Comparison of ENCODE assay signal across 12 cellular contexts in genomic region chr11:76210920-76211851, GRCh38. TPM values are rescaled to one million over a fixed set of nuclear protein-coding genes. Genes with fewer than 3 reads are reported as not detected.
DNase-seq lines count a peak whose midpoint lies in the region; ATAC-seq and TF ChIP-seq lines count a peak whose summit lies in the region.
"Had no signal": no experiment of that assay in that cellular context is flagged by ENCODE, and none has a peak within 500 bp of the region (broad histone marks: within the 10 kb centered on the region; RNA-seq: fewer than 3 reads in every experiment).

No MANE protein-coding gene starts in this region.

- POLR2A ChIA-PET in activated CD4-positive, alpha-beta memory T cell treated with anti-CD3 and anti-CD28 coated beads, Interleukin-2, amount 10 ng/mL, durations not matched to agents 7 days and 5 days (lab: Charles Lee): interaction anchor here (0.8 to 1.4 kb wide), 3 partner anchors 15 to 107 kb away, joined by 3 read pairs; no protein-coding TSS in a partner anchor
- POLR2A ChIA-PET in activated CD4-positive, alpha-beta memory T cell treated with anti-CD3 and anti-CD28 coated beads for 36 hours (lab: Charles Lee): interaction anchor here (0.7 to 1.6 kb wide), 2 partner anchors 23 to 457 kb away, joined by 3 to 5 read pairs; no protein-coding TSS in a partner anchor

- H3K36me3 ChIP-seq in mesendoderm (ENCODE audit: control insufficient read depth, insufficient read depth, low read length) (no peaks in the 10 kb centered on the region), thymus (ENCODE audit: control insufficient read depth, insufficient read depth) (no peaks in the 10 kb centered on the region)

- WGBS in mesendoderm (ENCODE audit: extremely low coverage, insufficient coverage, low lambda C conversion rate): no CpG with 5 or more reads among the region's 35 CpGs
- WGBS in thymus: 21% methylated on average over 35 of the region's 35 CpGs

- H3K4me1 ChIP-seq in mesendoderm (ENCODE audit: control insufficient read depth, low read depth, low read length): peaks cover 2% of the 10 kb centered on the region
- H3K4me1 ChIP-seq in thymus (ENCODE audit: control insufficient read depth, insufficient read depth, low read length): peaks cover 19% of the 10 kb centered on the region

- no peak overlapping the region for H4K8ac ChIP-seq in mesendoderm (ENCODE audit: low read depth, low read length)

- peaks cover 2% of the 10 kb centered on the region for H3K9me3 ChIP-seq in thymus (ENCODE audit: control insufficient read depth)

- peaks cover 18% of the 10 kb centered on the region for H3K4me1 Mint-ChIP-seq in activated CD4-positive, alpha-beta memory T cell treated with anti-CD3 and anti-CD28 coated beads, Interleukin-2, amount 10 ng/mL, durations not matched to agents 7 days and 5 days
- peaks cover 9% of the 10 kb centered on the region for H3K4me1 Mint-ChIP-seq in activated CD4-positive, alpha-beta memory T cell treated with anti-CD3 and anti-CD28 coated beads for 36 hours (ENCODE audit: low read depth)

- peaks cover 54% of the 10 kb centered on the region for H3K27me3 Mint-ChIP-seq in activated CD4-positive, alpha-beta memory T cell treated with anti-CD3 and anti-CD28 coated beads, Interleukin-2, amount 10 ng/mL, durations not matched to agents 7 days and 5 days
- peaks cover 28% of the 10 kb centered on the region for H3K27me3 Mint-ChIP-seq in activated CD4-positive, alpha-beta memory T cell treated with anti-CD3 and anti-CD28 coated beads for 36 hours

- ATAC-seq in HG02973 (IDR thresholded peaks at IDR 0.05; ENCODE audit: unreplicated experiment): no peak

- H3K4me3 ChIP-seq in cardiac fibroblast (replicated peaks in 1 of 2; ENCODE audit: low read depth in 2 of 2, low read length in 2 of 2) (peak overlapping the region; percentile 25 to 34), mesendoderm (ENCODE audit: low read length) (no peak overlapping the region), thymus (ENCODE audit: low read length) (peak overlapping the region; percentile 56)

- no peaks in the 10 kb centered on the region for H3K36me3 Mint-ChIP-seq in activated CD4-positive, alpha-beta memory T cell treated with anti-CD3 and anti-CD28 coated beads, Interleukin-2, amount 10 ng/mL, durations not matched to agents 7 days and 5 days (ENCODE audit: low read depth)
- no peaks in the 10 kb centered on the region for H3K36me3 Mint-ChIP-seq in activated CD4-positive, alpha-beta memory T cell treated with anti-CD3 and anti-CD28 coated beads for 36 hours
- H3K36me3 Mint-ChIP-seq: activated CD8-positive, alpha-beta memory T cell treated with anti-CD3 and anti-CD28 coated beads, Interleukin-2, amount 10 ng/mL, durations not matched to agents 7 days and 5 days had no signal

- no peaks in the 10 kb centered on the region for H3K79me2 ChIP-seq in mesendoderm (ENCODE audit: control insufficient read depth, insufficient read depth, low read length)

- intact Hi-C loops in activated CD4-positive, alpha-beta memory T cell treated with anti-CD3 and anti-CD28 coated beads for 36 hours (cut with micrococcal nuclease): no loop called here

- H3K4me3 Mint-ChIP-seq in activated CD4-positive, alpha-beta memory T cell treated with anti-CD3 and anti-CD28 coated beads, Interleukin-2, amount 10 ng/mL, durations not matched to agents 7 days and 5 days: peak overlapping the region; percentile 30
- H3K4me3 Mint-ChIP-seq in activated CD4-positive, alpha-beta memory T cell treated with anti-CD3 and anti-CD28 coated beads for 36 hours: no peak overlapping the region
- H3K4me3 Mint-ChIP-seq: activated CD8-positive, alpha-beta memory T cell treated with anti-CD3 and anti-CD28 coated beads, Interleukin-2, amount 10 ng/mL, durations not matched to agents 7 days and 5 days had no signal

- H3K27me3 ChIP-seq in mesendoderm (ENCODE audit: insufficient read depth, low read length, poor library complexity): peaks cover 37% of the 10 kb centered on the region
- H3K27me3 ChIP-seq in thymus (ENCODE audit: control insufficient read depth, insufficient read depth): peaks cover 73% of the 10 kb centered on the region

- H3K9ac ChIP-seq in mesendoderm (ENCODE audit: low read length): no peak overlapping the region

- CTCF ChIA-PET in activated CD4-positive, alpha-beta memory T cell treated with anti-CD3 and anti-CD28 coated beads, Interleukin-2, amount 10 ng/mL, durations not matched to agents 7 days and 5 days (lab: Charles Lee): interaction anchor here (1.3 to 6.1 kb wide), 5 partner anchors 20 to 488 kb away, joined by 3 to 105 read pairs (median 5); no protein-coding TSS in a partner anchor
- CTCF ChIA-PET in activated CD4-positive, alpha-beta memory T cell treated with anti-CD3 and anti-CD28 coated beads for 36 hours (lab: Charles Lee): interaction anchor here (1.0 to 8.2 kb wide), 3 partner anchors 22 to 110 kb away, joined by 3 to 241 read pairs (median 94); no protein-coding TSS in a partner anchor

- no peaks in the 10 kb centered on the region for H3K79me1 ChIP-seq in mesendoderm (ENCODE audit: low read length)

- H3K27ac Mint-ChIP-seq in activated CD4-positive, alpha-beta memory T cell treated with anti-CD3 and anti-CD28 coated beads, Interleukin-2, amount 10 ng/mL, durations not matched to agents 7 days and 5 days: no peak overlapping the region
- H3K27ac Mint-ChIP-seq in activated CD4-positive, alpha-beta memory T cell treated with anti-CD3 and anti-CD28 coated beads for 36 hours: no peak overlapping the region
- H3K27ac Mint-ChIP-seq: activated CD8-positive, alpha-beta memory T cell treated with anti-CD3 and anti-CD28 coated beads, Interleukin-2, amount 10 ng/mL, durations not matched to agents 7 days and 5 days had no signal

- TF ChIP-seq CTCF in cardiac fibroblast (IDR thresholded peaks at IDR 0.05; ENCODE audit: low read depth, low read length): no peak

- H4K5ac ChIP-seq in mesendoderm (ENCODE audit: low read length): no peak overlapping the region

- no peak overlapping the region for H2BK5ac ChIP-seq in mesendoderm (ENCODE audit: low read length)

- H3K9me3 Mint-ChIP-seq in activated CD4-positive, alpha-beta memory T cell treated with anti-CD3 and anti-CD28 coated beads, Interleukin-2, amount 10 ng/mL, durations not matched to agents 7 days and 5 days: no peaks in the 10 kb centered on the region
- H3K9me3 Mint-ChIP-seq in activated CD4-positive, alpha-beta memory T cell treated with anti-CD3 and anti-CD28 coated beads for 36 hours: no peaks in the 10 kb centered on the region

- no peak overlapping the region for H2BK120ac ChIP-seq in mesendoderm (ENCODE audit: low read depth, low read length)

- no peak overlapping the region for H3K4ac ChIP-seq in mesendoderm (ENCODE audit: low read depth, low read length)

- peak overlapping the region; percentile 29 for H3K4me2 ChIP-seq in mesendoderm (ENCODE audit: low read length)

- H3K18ac ChIP-seq in mesendoderm (ENCODE audit: low read length): no peak overlapping the region

- no peak overlapping the region for H2AK5ac ChIP-seq in mesendoderm (ENCODE audit: low read length)

- H2BK15ac ChIP-seq in mesendoderm (replicated peaks; ENCODE audit: low read depth): no peak overlapping the region

- peak overlapping the region; percentile 42 for H3K56ac ChIP-seq in mesendoderm (ENCODE audit: low read length)

- no peak overlapping the region for H3K23ac ChIP-seq in mesendoderm (ENCODE audit: low read length)

- no peak overlapping the region for H3K27ac ChIP-seq in mesendoderm (ENCODE audit: low read depth, low read length)
- no peak overlapping the region for H3K27ac ChIP-seq in thymus (ENCODE audit: low read depth)
- H3K27ac ChIP-seq: C4-2B had no signal

- DNase-seq in activated CD4-positive, alpha-beta memory T cell treated with anti-CD3 and anti-CD28 coated beads, Interleukin-2, amount 10 ng/mL, durations not matched to agents 7 days and 5 days: no peak
- DNase-seq in activated CD4-positive, alpha-beta memory T cell treated with anti-CD3 and anti-CD28 coated beads for 36 hours: no peak
- DNase-seq in cardiac fibroblast (ENCODE audit: low read depth in 2 of 2): no peak
- no peak for DNase-seq in mesendoderm
- no peak for DNase-seq in NCI-H187 (lab: John Stamatoyannopoulos, UW)
- DNase-seq in stimulated activated naive CD4-positive, alpha-beta T cell treated with Interleukin-2 at 50 U/mL for 16 hours (lab: John Stamatoyannopoulos, UW): no peak
- DNase-seq: activated CD8-positive, alpha-beta memory T cell treated with anti-CD3 and anti-CD28 coated beads, Interleukin-2, amount 10 ng/mL, durations not matched to agents 7 days and 5 days; foreskin melanocyte; NCI-H2171 had no signal

RNA-seq across cellular contexts. Expression of gene WNT11, which starts 4.9 kb away (rescaled TPM):
- under 1 TPM in 1 of 2 experiments, not detected in 1; 0.20 TPM for total RNA-seq in activated CD4-positive, alpha-beta memory T cell treated with anti-CD3 and anti-CD28 coated beads, Interleukin-2, amount 10 ng/mL, durations not matched to agents 7 days and 5 days
- not detected for total RNA-seq in activated CD4-positive, alpha-beta memory T cell treated with anti-CD3 and anti-CD28 coated beads for 36 hours
- 0.14 TPM for polyA plus RNA-seq in mesendoderm (2013, experiment 1 of 2)
- polyA plus RNA-seq in mesendoderm (2013, experiment 2 of 2): 0.20 TPM
- 1.1 TPM for polyA plus RNA-seq in thymus
